Comparison of ENCODE assay signal across 8 cellular contexts in the genomic region with DNA sequence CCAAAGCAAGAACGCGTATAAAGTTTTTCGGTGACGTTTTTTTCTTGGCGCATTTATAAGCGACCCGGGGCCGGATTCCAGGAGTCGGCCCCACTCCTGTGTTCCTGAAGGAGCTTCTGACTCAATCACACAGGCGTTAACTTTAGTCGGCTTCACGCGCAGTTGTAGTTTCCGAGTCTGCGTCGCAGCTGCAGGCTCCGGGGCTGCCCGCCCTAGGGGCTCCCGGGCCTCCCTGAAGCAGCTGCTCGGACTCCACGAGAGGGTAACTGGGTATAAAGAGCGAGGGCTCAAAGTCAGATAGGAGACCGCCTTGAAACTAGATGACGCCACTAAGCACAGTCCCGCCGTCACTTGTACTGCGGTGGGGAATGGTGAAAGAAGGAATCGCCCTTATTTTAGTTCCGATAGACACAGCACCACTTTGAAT. TPM values are rescaled to one million over a fixed set of nuclear protein-coding genes. Genes with fewer than 3 reads are reported as not detected.
A peak's percentile ranks its signal among the peaks of the same experiment; 100 is the strongest.
DNase-seq lines count a peak whose midpoint lies in the region; ATAC-seq lines count a peak whose summit lies in the region.

No MANE protein-coding gene starts in this region.

- ATAC-seq in GM21381 (IDR thresholded peaks at IDR 0.05; ENCODE audit: unreplicated experiment), result peak; percentile 3
- peak; percentile 27 for ATAC-seq in effector memory CD8-positive, alpha-beta T cell (replicated peaks)

- POLR2A ChIA-PET in activated CD4-positive, alpha-beta memory T cell treated with anti-CD3 and anti-CD28 coated beads for 36 hours (lab: Charles Lee), result interaction anchor here (0.7 to 3.8 kb wide), 9 partner anchors 9 to 182 kb away, joined by 3 to 26 read pairs (median 5); a partner anchor contains a TSS

- H3K4me1 ChIP-seq in BLaER1 (peaks cover 43% of the 10 kb centered on the region), mucosa of rectum (ENCODE audit: control insufficient read depth in 2 of 2, insufficient read depth in 2 of 2, low read length in 2 of 2) (peaks cover 30 to 31% of the 10 kb centered on the region in 2 donors)

- H3K4me3 ChIP-seq in BLaER1 (peak overlapping the region; percentile 77), mucosa of rectum (ENCODE audit: low read length in 2 of 2) (peak overlapping the region; percentile 81 to 89)

- peaks cover 25% of the 10 kb centered on the region for H3K36me3 Mint-ChIP-seq in activated CD4-positive, alpha-beta memory T cell treated with anti-CD3 and anti-CD28 coated beads for 36 hours
- peaks cover 31% of the 10 kb centered on the region for H3K36me3 Mint-ChIP-seq in effector memory CD8-positive, alpha-beta T cell (ENCODE audit: insufficient read depth)

- H3K4me3 Mint-ChIP-seq in activated CD4-positive, alpha-beta memory T cell treated with anti-CD3 and anti-CD28 coated beads for 36 hours, result peak overlapping the region; percentile 75
- H3K4me3 Mint-ChIP-seq in effector memory CD8-positive, alpha-beta T cell, result peak overlapping the region; percentile 84 to 86

- peak; percentile 77 for DNase-seq in M059J (ENCODE audit: low read depth)
- peak; percentile 71 for DNase-seq in activated CD4-positive, alpha-beta memory T cell treated with anti-CD3 and anti-CD28 coated beads for 36 hours
- peak; percentile 49 to 55 (median 52) for DNase-seq in effector memory CD8-positive, alpha-beta T cell
- DNase-seq in COLO829 (ENCODE audit: low spot score), result no peak

- peak overlapping the region; percentile 91 for H3K4me2 ChIP-seq in BLaER1

- H3K36me3 ChIP-seq in BLaER1 (peaks cover 10% of the 10 kb centered on the region), mucosa of rectum (ENCODE audit: control insufficient read depth in 2 of 2, insufficient read depth in 2 of 2, low read length in 2 of 2) (peaks cover 0 to 6% of the 10 kb centered on the region in 2 donors)

- H3K9me3 ChIP-seq in BLaER1, result no peaks in the 10 kb centered on the region
- no peaks in the 10 kb centered on the region for H3K9me3 ChIP-seq in mucosa of rectum (ENCODE audit: control insufficient read depth in 2 of 2, low read length in 2 of 2)

- H3K27me3 ChIP-seq in BLaER1 (no peaks in the 10 kb centered on the region), mucosa of rectum (ENCODE audit: control insufficient read depth in 2 of 2, insufficient read depth in 2 of 2, low read length in 2 of 2) (no peaks in the 10 kb centered on the region)

- H3K9ac ChIP-seq in BLaER1, result peak overlapping the region; percentile 74
- H3K9ac ChIP-seq in mucosa of rectum (ENCODE audit: low read depth in 1 of 2, low read length in 2 of 2), result peak overlapping the region; percentile 91 to 92

- H3K27me3 Mint-ChIP-seq in activated CD4-positive, alpha-beta memory T cell treated with anti-CD3 and anti-CD28 coated beads for 36 hours, result no peaks in the 10 kb centered on the region
- no peaks in the 10 kb centered on the region for H3K27me3 Mint-ChIP-seq in effector memory CD8-positive, alpha-beta T cell

- H4K20me1 ChIP-seq in BLaER1, result peaks cover 38% of the 10 kb centered on the region

- intact Hi-C loops in activated CD4-positive, alpha-beta memory T cell treated with anti-CD3 and anti-CD28 coated beads for 36 hours (cut with micrococcal nuclease), result loop anchor here (1.0 to 5.0 kb wide), 6 partner anchors 10 to 611 kb away; a partner anchor contains a TSS

- H3K27ac ChIP-seq in BLaER1, result peak overlapping the region; percentile 76
- H3K27ac ChIP-seq in mucosa of rectum (ENCODE audit: low read depth in 2 of 2, low read length in 2 of 2), result peak overlapping the region; percentile 95 to 98
- H3K27ac ChIP-seq in temporal lobe (ENCODE audit: low read depth, low read length), result peak overlapping the region; percentile 93

- peak overlapping the region; percentile 97 for H3K27ac Mint-ChIP-seq in activated CD4-positive, alpha-beta memory T cell treated with anti-CD3 and anti-CD28 coated beads for 36 hours
- peak overlapping the region; percentile 91 to 98 for H3K27ac Mint-ChIP-seq in effector memory CD8-positive, alpha-beta T cell

- no peaks in the 10 kb centered on the region for H3K9me3 Mint-ChIP-seq in activated CD4-positive, alpha-beta memory T cell treated with anti-CD3 and anti-CD28 coated beads for 36 hours
- no peaks in the 10 kb centered on the region for H3K9me3 Mint-ChIP-seq in effector memory CD8-positive, alpha-beta T cell

- peaks cover 20% of the 10 kb centered on the region for H3K4me1 Mint-ChIP-seq in activated CD4-positive, alpha-beta memory T cell treated with anti-CD3 and anti-CD28 coated beads for 36 hours (ENCODE audit: low read depth)
- peaks cover 25 to 31% of the 10 kb centered on the region in 2 donors for H3K4me1 Mint-ChIP-seq in effector memory CD8-positive, alpha-beta T cell (ENCODE audit: low read depth in 2 of 2)

- CTCF ChIA-PET in activated CD4-positive, alpha-beta memory T cell treated with anti-CD3 and anti-CD28 coated beads for 36 hours (lab: Charles Lee), result interaction anchor here (0.9 to 1.7 kb wide), 3 partner anchors 9 to 467 kb away, joined by 3 to 4 read pairs (median 3); a partner anchor contains a TSS

RNA-seq across cellular contexts. Expression of a gene that starts 0.8 kb away (rescaled TPM):
- 14.4 and 32.2 TPM in 2 replicates for total RNA-seq in M059J (2014; rRNA removed; shearing (Covaris generic))
- 10 to 100 TPM; 18.1 to 19.4 TPM for total RNA-seq in activated CD4-positive, alpha-beta memory T cell treated with anti-CD3 and anti-CD28 coated beads for 36 hours
- 6.4 TPM for total RNA-seq in temporal lobe

RNA-seq across cellular contexts. Expression of a gene that starts 10.1 kb away (rescaled TPM):
- 14.4 and 22.3 TPM in 2 replicates for total RNA-seq in M059J (2014; rRNA removed; shearing (Covaris generic))
- total RNA-seq in activated CD4-positive, alpha-beta memory T cell treated with anti-CD3 and anti-CD28 coated beads for 36 hours, result 10 to 100 TPM; 16.8 to 16.9 TPM
- total RNA-seq in temporal lobe, result 14.3 TPM

RNA-seq across cellular contexts. Expression of a gene that starts 21.2 kb away (rescaled TPM):
- total RNA-seq in M059J (2014; rRNA removed; shearing (Covaris generic)), result 16.9 and 28.8 TPM in 2 replicates
- total RNA-seq in activated CD4-positive, alpha-beta memory T cell treated with anti-CD3 and anti-CD28 coated beads for 36 hours, result 10 to 100 TPM; 22.8 TPM
- total RNA-seq in temporal lobe, result 18.2 TPM

RNA-seq across cellular contexts. Expression of a gene that starts 23.6 kb away (rescaled TPM):
- total RNA-seq in M059J (2014; rRNA removed; shearing (Covaris generic)), result 5.8 and 20.0 TPM in 2 replicates
- 10 to 100 TPM; 24.6 to 28.1 TPM for total RNA-seq in activated CD4-positive, alpha-beta memory T cell treated with anti-CD3 and anti-CD28 coated beads for 36 hours
- total RNA-seq in temporal lobe, result 10.8 TPM

RNA-seq across cellular contexts. Expression of a gene that starts 48.3 kb away (rescaled TPM):
- 0.27 TPM in 1 of 2 replicates, not detected in the other for total RNA-seq in M059J (2014; rRNA removed; shearing (Covaris generic))
- total RNA-seq in activated CD4-positive, alpha-beta memory T cell treated with anti-CD3 and anti-CD28 coated beads for 36 hours, result not detected
- not detected for total RNA-seq in temporal lobe
